ENCODE assay signal across 4 cellular contexts in the genomic region with DNA sequence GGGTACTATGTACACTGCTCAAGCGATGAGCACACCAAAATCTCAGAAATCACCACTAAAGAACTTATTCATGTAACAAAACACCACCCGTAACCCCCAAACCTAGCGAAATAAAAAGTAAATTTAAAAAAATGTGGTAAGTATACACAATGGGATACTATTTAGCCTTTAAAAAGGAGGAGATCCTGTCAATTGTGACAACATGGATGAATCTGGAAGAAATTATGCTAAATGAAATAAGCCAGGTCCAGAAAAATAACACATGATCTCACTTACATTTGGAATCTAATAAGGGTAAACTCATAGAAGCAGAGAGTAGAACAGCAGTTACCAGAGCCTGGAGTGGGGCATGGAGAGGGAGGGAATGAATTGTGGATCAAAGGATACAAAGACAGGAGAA.
"Had no signal": no experiment of that assay in that cellular context is flagged by ENCODE, and none has a peak within 500 bp of the region (broad histone marks: within the 10 kb centered on the region; RNA-seq: fewer than 3 reads in every experiment).

No MANE protein-coding gene starts in this region.

- DNase-seq: H9, HCEC 1CT, IMR-90 had no signal

- H2AFZ ChIP-seq: GM23338 had no signal

- ATAC-seq: GM23338 had no signal

- H3K4me3 ChIP-seq: GM23338 had no signal

- H3K4me2 ChIP-seq: GM23338 had no signal

- H3K4me3 Mint-ChIP-seq: GM23338 had no signal
